ENCODE assay signal across 25 cellular contexts in genomic region chr13:36356058-36356457, GRCh38. TPM values are rescaled to one million over a fixed set of nuclear protein-coding genes. Genes with fewer than 3 reads are reported as not detected.
DNase-seq lines count a peak whose midpoint lies in the region; ATAC-seq, FAIRE-seq and TF ChIP-seq lines count a peak whose summit lies in the region.
"Had no signal": no experiment of that assay in that cellular context is flagged by ENCODE, and none has a peak within 500 bp of the region (broad histone marks: within the 10 kb centered on the region; RNA-seq: fewer than 3 reads in every experiment).

No MANE protein-coding gene starts in this region.

- H3K23ac ChIP-seq in trophoblast cell (ENCODE audit: low read length) = no peak overlapping the region

- no peak overlapping the region for H3K9ac ChIP-seq in kidney (ENCODE audit: low read length in 2 of 2)
- H3K9ac ChIP-seq in trophoblast cell (ENCODE audit: low read length) = no peak overlapping the region

- no peak overlapping the region for H2AFZ ChIP-seq in trophoblast cell (ENCODE audit: insufficient read depth, low read length, poor library complexity)

- peak overlapping the region; percentile 35 for H2AK5ac ChIP-seq in trophoblast cell (ENCODE audit: low read length)

- H3K18ac ChIP-seq in trophoblast cell (ENCODE audit: low read length) = no peak overlapping the region

- H2BK12ac ChIP-seq in trophoblast cell (ENCODE audit: low read length) = peak overlapping the region; percentile 49

- no peak overlapping the region for H3K14ac ChIP-seq in trophoblast cell (ENCODE audit: low read length)

- H3K4me2 ChIP-seq in trophoblast cell (ENCODE audit: low read length) = no peak overlapping the region

- ATAC-seq in GM18517 (IDR thresholded peaks at IDR 0.05; ENCODE audit: unreplicated experiment) = no peak
- ATAC-seq: K562 had no signal

- no peak for FAIRE-seq in kidney (lab: Jason Lieb, UNC)
- FAIRE-seq: G401.6, H1, K562 had no signal

- H3K4me3 ChIP-seq in kidney (ENCODE audit: low read length in 2 of 2) (no peak overlapping the region), trophoblast cell (ENCODE audit: low read depth, low read length) (no peak overlapping the region)
- H3K4me3 ChIP-seq: K562 had no signal

- no peak overlapping the region for H4K8ac ChIP-seq in trophoblast cell (ENCODE audit: low read depth, low read length)

- H3K36me3 ChIP-seq in kidney (ENCODE audit: control insufficient read depth in 1 of 2, insufficient read depth in 2 of 2, low read length in 2 of 2) = no peaks in the 10 kb centered on the region
- H3K36me3 ChIP-seq in trophoblast cell (ENCODE audit: control insufficient read depth in 1 of 2, insufficient read depth in 2 of 2, low read length in 2 of 2) = no peaks in the 10 kb centered on the region

- H4K91ac ChIP-seq in trophoblast cell (ENCODE audit: low read depth, low read length) = no peak overlapping the region

- H3K79me2 ChIP-seq in trophoblast cell (ENCODE audit: control insufficient read depth, insufficient read depth, low read length, poor library complexity) = no peaks in the 10 kb centered on the region

- no peak overlapping the region for H2BK5ac ChIP-seq in trophoblast cell (ENCODE audit: low read depth, low read length, poor library complexity)

- no peaks in the 10 kb centered on the region for H3K27me3 ChIP-seq in trophoblast cell (ENCODE audit: insufficient read depth, low read length)

- H4K12ac ChIP-seq in trophoblast cell (ENCODE audit: low read depth, low read length) = no peak overlapping the region

- no CpG with 5 or more reads among the region's 7 CpGs for WGBS in trophoblast cell (ENCODE audit: extremely low coverage, insufficient coverage, insufficient read length)

- DNase-seq in NCI-H748 (lab: John Stamatoyannopoulos, UW; ENCODE audit: unreplicated experiment) (peak; percentile 51), kidney (no peak), trophoblast cell (no peak), ureter (ENCODE audit: low spot score) (no peak), HuH-7.5 (ENCODE audit: low spot score) (no peak)
- DNase-seq: CD4-positive, alpha-beta T cell; COR-L47; DMS53; HCEC 1CT; Kasumi-1; MV-4-11; NCI-H1105; NCI-H1436 treated with DMSO at 0.1 percent for 48 hours; NCI-H2029; NCI-H510A; NCI-H82; Right ventricle myocardium superior; RPMI8226; T-helper 1 cell had no signal

- TF ChIP-seq CTCF in C4-2B (conservative IDR thresholded peaks at IDR 0.05) (no peak), kidney (IDR thresholded peaks at IDR 0.05; ENCODE audit: borderline replicate concordance, extremely low read depth, insufficient read depth) (no peak)

- H3K9me3 ChIP-seq in kidney (ENCODE audit: control insufficient read depth in 1 of 2, low read length in 2 of 2) (no peaks in the 10 kb centered on the region), trophoblast cell (ENCODE audit: insufficient read depth, low read depth, low read length) (no peaks in the 10 kb centered on the region)

- H2BK120ac ChIP-seq in trophoblast cell (ENCODE audit: insufficient read depth, low read length, poor library complexity) = no peak overlapping the region

- H3K4ac ChIP-seq in trophoblast cell (ENCODE audit: low read depth, low read length) = no peak overlapping the region

- H3K79me1 ChIP-seq in trophoblast cell (ENCODE audit: low read length) = peaks cover 3% of the 10 kb centered on the region

- H3K27ac ChIP-seq in C4-2B = peak overlapping the region; percentile 85; the same call in 1 of the 2 replicates
- peak overlapping the region; percentile 21 to 38 for H3K27ac ChIP-seq in kidney (ENCODE audit: low read depth in 2 of 2, low read length in 2 of 2)
- H3K27ac ChIP-seq in trophoblast cell (ENCODE audit: low read depth, low read length) = no peak overlapping the region

- intact Hi-C loops in kidney (cut with DNase I) = no loop called here

- H3K4me1 ChIP-seq in kidney (ENCODE audit: control insufficient read depth in 1 of 2, insufficient read depth in 1 of 2, low read depth in 1 of 2, low read length in 2 of 2) = peaks cover 3 to 8% of the 10 kb centered on the region in 2 donors
- peaks cover 8 to 11% of the 10 kb centered on the region in 2 experiments for H3K4me1 ChIP-seq in trophoblast cell (ENCODE audit: control insufficient read depth in 1 of 2, insufficient read depth in 2 of 2, low read length in 2 of 2)

RNA-seq across cellular contexts. Expression of gene SPART, which starts 9.9 kb away (rescaled TPM):
- total RNA-seq in kidney = 66.1 TPM
- 47.8 TPM for polyA plus RNA-seq in kidney (ENCODE audit: insufficient read depth, low read depth, low replicate concordance)
- 88.2 and 93.0 TPM in 2 replicates for polyA plus RNA-seq in trophoblast cell (2013)
- total RNA-seq in ureter = 89.2 TPM
- total RNA-seq: HT-29 had no signal

RNA-seq across cellular contexts. Expression of gene CCDC169, which starts 58.4 kb away (rescaled TPM):
- total RNA-seq in kidney (1.5 TPM), ureter (17.8 TPM)
- 2.5 TPM for polyA plus RNA-seq in kidney (ENCODE audit: insufficient read depth, low read depth, low replicate concordance)
- polyA plus RNA-seq in trophoblast cell (2013) = 2.9 and 3.9 TPM in 2 replicates
- total RNA-seq: CD4-positive, alpha-beta T cell; HT-29 had no signal
